Comparison of ENCODE assay signal across 1 cellular context in genomic region chr13:26977541-26977940, GRCh38.
TF ChIP-seq lines count a peak whose summit lies in the region.

No MANE protein-coding gene starts in this region.

TF ChIP-seq in IMR-90, 13 proteins besides CTCF, POLR2A, EP300 and RAD21 (continued from another document):
- no peak for TF ChIP-seq MAZ (IDR thresholded peaks at IDR 0.05; ENCODE audit: borderline replicate concordance, low read depth, low read length)
- no peak for TF ChIP-seq MXI1 (IDR thresholded peaks at IDR 0.05; ENCODE audit: borderline replicate concordance, low read depth, low read length)
- TF ChIP-seq FOS (IDR thresholded peaks at IDR 0.05; ENCODE audit: low read depth, low read length): no peak
